Comparison of ENCODE assay signal across 2 cellular contexts in the genomic region with DNA sequence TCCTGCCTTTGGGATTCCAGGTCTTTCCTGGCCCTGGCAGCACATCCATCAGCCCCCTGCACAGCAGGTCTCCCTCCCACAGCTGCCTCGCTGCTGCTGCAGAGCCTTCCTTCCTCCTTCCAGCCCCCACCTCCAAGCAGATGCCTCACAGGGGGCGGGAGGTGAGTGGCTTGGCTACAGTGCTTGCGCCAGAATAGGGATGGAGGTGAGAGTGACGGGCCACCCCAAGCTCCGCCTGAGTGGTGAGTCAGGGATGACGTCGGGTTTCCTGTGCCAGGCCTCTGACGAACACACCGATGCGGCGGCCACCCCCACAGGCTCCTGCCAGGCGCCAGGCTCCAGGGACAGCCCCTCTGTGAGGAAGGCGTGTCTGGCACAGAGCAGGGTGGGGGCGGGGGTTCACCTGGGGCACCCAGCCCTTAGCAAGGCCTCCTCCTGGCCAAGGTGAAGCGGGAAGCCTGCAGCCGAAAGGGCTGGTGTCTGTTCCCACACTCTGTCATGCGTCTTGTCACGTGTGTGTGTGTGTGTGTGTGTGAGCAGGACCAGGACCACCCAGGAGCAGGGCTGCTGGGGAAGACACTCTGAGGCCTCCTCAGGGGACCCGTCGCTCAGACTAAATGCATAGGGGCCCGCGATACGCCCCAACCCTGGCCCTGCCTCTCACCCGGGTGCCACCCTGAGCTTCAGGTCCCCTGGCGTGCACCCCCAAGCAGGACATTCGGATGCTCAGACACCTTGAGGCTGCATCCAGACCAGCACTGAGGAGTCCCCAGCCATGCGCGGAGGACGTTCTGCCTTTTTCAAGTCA.
TF ChIP-seq lines count a peak whose summit lies in the region.

No MANE protein-coding gene starts in this region.

TF ChIP-seq in HCT116, 20 proteins besides CTCF, POLR2A, EP300 and RAD21:
- TF ChIP-seq FOSL1 (IDR thresholded peaks at IDR 0.05; ENCODE audit: low read depth) (peak; percentile 79), SP1 (IDR thresholded peaks at IDR 0.05; ENCODE audit: low read depth) (no peak; the same call in 1 of the 2 replicates), EGR1 (IDR thresholded peaks at IDR 0.05; ENCODE audit: low read depth) (peak; percentile 76; the same call in 1 of the 2 replicates), YY1 (IDR thresholded peaks at IDR 0.05; ENCODE audit: extremely low read depth, insufficient replicate concordance, low read depth, low read length) (peak; percentile 9), EZH2phosphoT487 (IDR thresholded peaks at IDR 0.05; ENCODE audit: borderline replicate concordance) (no peak)
- TF ChIP-seq, protein P1, sequence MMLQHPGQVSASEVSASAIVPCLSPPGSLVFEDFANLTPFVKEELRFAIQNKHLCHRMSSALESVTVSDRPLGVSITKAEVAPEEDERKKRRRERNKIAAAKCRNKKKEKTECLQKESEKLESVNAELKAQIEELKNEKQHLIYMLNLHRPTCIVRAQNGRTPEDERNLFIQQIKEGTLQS (IDR thresholded peaks at IDR 0.05), result no peak
- TF ChIP-seq, protein P2, sequence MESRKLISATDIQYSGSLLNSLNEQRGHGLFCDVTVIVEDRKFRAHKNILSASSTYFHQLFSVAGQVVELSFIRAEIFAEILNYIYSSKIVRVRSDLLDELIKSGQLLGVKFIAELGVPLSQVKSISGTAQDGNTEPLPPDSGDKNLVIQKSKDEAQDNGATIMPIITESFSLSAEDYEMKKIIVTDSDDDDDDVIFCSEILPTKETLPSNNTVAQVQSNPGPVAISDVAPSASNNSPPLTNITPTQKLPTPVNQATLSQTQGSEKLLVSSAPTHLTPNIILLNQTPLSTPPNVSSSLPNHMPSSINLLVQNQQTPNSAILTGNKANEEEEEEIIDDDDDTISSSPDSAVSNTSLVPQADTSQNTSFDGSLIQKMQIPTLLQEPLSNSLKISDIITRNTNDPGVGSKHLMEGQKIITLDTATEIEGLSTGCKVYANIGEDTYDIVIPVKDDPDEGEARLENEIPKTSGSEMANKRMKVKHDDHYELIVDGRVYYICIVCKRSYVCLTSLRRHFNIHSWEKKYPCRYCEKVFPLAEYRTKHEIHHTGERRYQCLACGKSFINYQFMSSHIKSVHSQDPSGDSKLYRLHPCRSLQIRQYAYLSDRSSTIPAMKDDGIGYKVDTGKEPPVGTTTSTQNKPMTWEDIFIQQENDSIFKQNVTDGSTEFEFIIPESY (IDR thresholded peaks at IDR 0.05; ENCODE audit: extremely low read depth, insufficient replicate concordance, low read length), result no peak
TF ChIP-seq in HCT116: peak in this region for 3.

TF ChIP-seq in GM12878, 131 proteins besides CTCF, POLR2A, EP300 and RAD21 (continues in another document):
- peak; percentile 69 for TF ChIP-seq RAD51 (IDR thresholded peaks at IDR 0.05)
- peak; percentile 88 for TF ChIP-seq CHD2 (IDR thresholded peaks at IDR 0.05; ENCODE audit: borderline replicate concordance, low read depth, low read length)
- TF ChIP-seq NRF1 (conservative IDR thresholded peaks at IDR 0.05; ENCODE audit: low read depth, low read length), result no peak
- TF ChIP-seq IRF4 (IDR thresholded peaks at IDR 0.05; ENCODE audit: low read depth, low read length), result no peak
- no peak for TF ChIP-seq ZBED1 (IDR thresholded peaks at IDR 0.05; ENCODE audit: borderline replicate concordance)
- TF ChIP-seq, protein P3, sequence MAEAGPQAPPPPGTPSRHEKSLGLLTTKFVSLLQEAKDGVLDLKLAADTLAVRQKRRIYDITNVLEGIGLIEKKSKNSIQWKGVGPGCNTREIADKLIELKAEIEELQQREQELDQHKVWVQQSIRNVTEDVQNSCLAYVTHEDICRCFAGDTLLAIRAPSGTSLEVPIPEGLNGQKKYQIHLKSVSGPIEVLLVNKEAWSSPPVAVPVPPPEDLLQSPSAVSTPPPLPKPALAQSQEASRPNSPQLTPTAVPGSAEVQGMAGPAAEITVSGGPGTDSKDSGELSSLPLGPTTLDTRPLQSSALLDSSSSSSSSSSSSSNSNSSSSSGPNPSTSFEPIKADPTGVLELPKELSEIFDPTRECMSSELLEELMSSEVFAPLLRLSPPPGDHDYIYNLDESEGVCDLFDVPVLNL (IDR thresholded peaks at IDR 0.05; ENCODE audit: low read depth, low read length), result no peak
- 0 out of 2 replicates have a peak, but pooled peaks have one; percentile 2 for TF ChIP-seq SMC3 (IDR thresholded peaks at IDR 0.05; ENCODE audit: borderline replicate concordance, low read length)
- TF ChIP-seq MTA2 (IDR thresholded peaks at IDR 0.05; ENCODE audit: low read depth), result peak; percentile 67; the same call in 1 of the 2 replicates
- TF ChIP-seq, protein P4, sequence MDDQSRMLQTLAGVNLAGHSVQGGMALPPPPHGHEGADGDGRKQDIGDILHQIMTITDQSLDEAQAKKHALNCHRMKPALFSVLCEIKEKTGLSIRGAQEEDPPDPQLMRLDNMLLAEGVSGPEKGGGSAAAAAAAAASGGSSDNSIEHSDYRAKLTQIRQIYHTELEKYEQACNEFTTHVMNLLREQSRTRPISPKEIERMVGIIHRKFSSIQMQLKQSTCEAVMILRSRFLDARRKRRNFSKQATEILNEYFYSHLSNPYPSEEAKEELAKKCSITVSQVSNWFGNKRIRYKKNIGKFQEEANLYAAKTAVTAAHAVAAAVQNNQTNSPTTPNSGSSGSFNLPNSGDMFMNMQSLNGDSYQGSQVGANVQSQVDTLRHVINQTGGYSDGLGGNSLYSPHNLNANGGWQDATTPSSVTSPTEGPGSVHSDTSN (IDR thresholded peaks at IDR 0.05; ENCODE audit: insufficient replicate concordance, low read depth, low read length), result peak; percentile 85
- TF ChIP-seq, protein P5, sequence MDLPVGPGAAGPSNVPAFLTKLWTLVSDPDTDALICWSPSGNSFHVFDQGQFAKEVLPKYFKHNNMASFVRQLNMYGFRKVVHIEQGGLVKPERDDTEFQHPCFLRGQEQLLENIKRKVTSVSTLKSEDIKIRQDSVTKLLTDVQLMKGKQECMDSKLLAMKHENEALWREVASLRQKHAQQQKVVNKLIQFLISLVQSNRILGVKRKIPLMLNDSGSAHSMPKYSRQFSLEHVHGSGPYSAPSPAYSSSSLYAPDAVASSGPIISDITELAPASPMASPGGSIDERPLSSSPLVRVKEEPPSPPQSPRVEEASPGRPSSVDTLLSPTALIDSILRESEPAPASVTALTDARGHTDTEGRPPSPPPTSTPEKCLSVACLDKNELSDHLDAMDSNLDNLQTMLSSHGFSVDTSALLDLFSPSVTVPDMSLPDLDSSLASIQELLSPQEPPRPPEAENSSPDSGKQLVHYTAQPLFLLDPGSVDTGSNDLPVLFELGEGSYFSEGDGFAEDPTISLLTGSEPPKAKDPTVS (IDR thresholded peaks at IDR 0.05; ENCODE audit: low read depth, low read length), result no peak
- TF ChIP-seq, protein P6, sequence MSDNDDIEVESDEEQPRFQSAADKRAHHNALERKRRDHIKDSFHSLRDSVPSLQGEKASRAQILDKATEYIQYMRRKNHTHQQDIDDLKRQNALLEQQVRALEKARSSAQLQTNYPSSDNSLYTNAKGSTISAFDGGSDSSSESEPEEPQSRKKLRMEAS (IDR thresholded peaks at IDR 0.05; ENCODE audit: low read depth, low read length), result peak; percentile 42; the same call in 1 of the 2 replicates
- TF ChIP-seq BHLHE40 (IDR thresholded peaks at IDR 0.05; ENCODE audit: borderline replicate concordance in 1 of 2, low read depth in 2 of 2, low read length in 1 of 2), result peak; percentile 83 to 95; a peak in 3 of 4 replicates
- no peak for TF ChIP-seq ZSCAN29 (IDR thresholded peaks at IDR 0.05)
- TF ChIP-seq IKZF2 (IDR thresholded peaks at IDR 0.05), result peak; percentile 76 to 87; a peak in 3 of 4 replicates
- TF ChIP-seq, protein P7, sequence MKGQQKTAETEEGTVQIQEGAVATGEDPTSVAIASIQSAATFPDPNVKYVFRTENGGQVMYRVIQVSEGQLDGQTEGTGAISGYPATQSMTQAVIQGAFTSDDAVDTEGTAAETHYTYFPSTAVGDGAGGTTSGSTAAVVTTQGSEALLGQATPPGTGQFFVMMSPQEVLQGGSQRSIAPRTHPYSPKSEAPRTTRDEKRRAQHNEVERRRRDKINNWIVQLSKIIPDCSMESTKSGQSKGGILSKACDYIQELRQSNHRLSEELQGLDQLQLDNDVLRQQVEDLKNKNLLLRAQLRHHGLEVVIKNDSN (IDR thresholded peaks at IDR 0.05; ENCODE audit: borderline replicate concordance, extremely low read length, insufficient read depth, low read depth, low read length), result no peak
- TF ChIP-seq DPF2 (IDR thresholded peaks at IDR 0.05), result peak; percentile 82; the same call in 1 of the 2 replicates
- TF ChIP-seq PML (IDR thresholded peaks at IDR 0.05; ENCODE audit: low read length), result no peak
- no peak for TF ChIP-seq ZZZ3 (IDR thresholded peaks at IDR 0.05; ENCODE audit: control insufficient read depth, insufficient read length, low read depth)
- TF ChIP-seq ASH2L (IDR thresholded peaks at IDR 0.05; ENCODE audit: borderline replicate concordance, low read depth), result no peak
- no peak for TF ChIP-seq CREB1 (IDR thresholded peaks at IDR 0.05; ENCODE audit: low read depth)
- peak; percentile 98 for TF ChIP-seq HDGF (IDR thresholded peaks at IDR 0.05)
- TF ChIP-seq BRCA1 (IDR thresholded peaks at IDR 0.05; ENCODE audit: low read depth, low read length), result no peak
- TF ChIP-seq, protein P8, sequence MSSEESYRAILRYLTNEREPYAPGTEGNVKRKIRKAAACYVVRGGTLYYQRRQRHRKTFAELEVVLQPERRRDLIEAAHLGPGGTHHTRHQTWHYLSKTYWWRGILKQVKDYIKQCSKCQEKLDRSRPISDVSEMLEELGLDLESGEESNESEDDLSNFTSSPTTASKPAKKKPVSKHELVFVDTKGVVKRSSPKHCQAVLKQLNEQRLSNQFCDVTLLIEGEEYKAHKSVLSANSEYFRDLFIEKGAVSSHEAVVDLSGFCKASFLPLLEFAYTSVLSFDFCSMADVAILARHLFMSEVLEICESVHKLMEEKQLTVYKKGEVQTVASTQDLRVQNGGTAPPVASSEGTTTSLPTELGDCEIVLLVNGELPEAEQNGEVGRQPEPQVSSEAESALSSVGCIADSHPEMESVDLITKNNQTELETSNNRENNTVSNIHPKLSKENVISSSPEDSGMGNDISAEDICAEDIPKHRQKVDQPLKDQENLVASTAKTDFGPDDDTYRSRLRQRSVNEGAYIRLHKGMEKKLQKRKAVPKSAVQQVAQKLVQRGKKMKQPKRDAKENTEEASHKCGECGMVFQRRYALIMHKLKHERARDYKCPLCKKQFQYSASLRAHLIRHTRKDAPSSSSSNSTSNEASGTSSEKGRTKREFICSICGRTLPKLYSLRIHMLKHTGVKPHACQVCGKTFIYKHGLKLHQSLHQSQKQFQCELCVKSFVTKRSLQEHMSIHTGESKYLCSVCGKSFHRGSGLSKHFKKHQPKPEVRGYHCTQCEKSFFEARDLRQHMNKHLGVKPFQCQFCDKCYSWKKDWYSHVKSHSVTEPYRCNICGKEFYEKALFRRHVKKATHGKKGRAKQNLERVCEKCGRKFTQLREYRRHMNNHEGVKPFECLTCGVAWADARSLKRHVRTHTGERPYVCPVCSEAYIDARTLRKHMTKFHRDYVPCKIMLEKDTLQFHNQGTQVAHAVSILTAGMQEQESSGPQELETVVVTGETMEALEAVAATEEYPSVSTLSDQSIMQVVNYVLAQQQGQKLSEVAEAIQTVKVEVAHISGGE (CRISPR knock-in tag; IDR thresholded peaks at IDR 0.05), result no peak
- no peak for TF ChIP-seq ETV6 (conservative IDR thresholded peaks at IDR 0.05 in 1 of 2, IDR thresholded peaks at IDR 0.05 in 1 of 2; ENCODE audit: borderline replicate concordance in 1 of 2, low read depth in 1 of 2)
- no peak for TF ChIP-seq ZNF622 (IDR thresholded peaks at IDR 0.05)
- no peak for TF ChIP-seq HCFC1 (IDR thresholded peaks at IDR 0.05; ENCODE audit: low read length)
- 0 out of 2 replicates have a peak, but pooled peaks have one; percentile 37 for TF ChIP-seq MXI1 (IDR thresholded peaks at IDR 0.05; ENCODE audit: low read depth, low read length)
- TF ChIP-seq, protein P9, sequence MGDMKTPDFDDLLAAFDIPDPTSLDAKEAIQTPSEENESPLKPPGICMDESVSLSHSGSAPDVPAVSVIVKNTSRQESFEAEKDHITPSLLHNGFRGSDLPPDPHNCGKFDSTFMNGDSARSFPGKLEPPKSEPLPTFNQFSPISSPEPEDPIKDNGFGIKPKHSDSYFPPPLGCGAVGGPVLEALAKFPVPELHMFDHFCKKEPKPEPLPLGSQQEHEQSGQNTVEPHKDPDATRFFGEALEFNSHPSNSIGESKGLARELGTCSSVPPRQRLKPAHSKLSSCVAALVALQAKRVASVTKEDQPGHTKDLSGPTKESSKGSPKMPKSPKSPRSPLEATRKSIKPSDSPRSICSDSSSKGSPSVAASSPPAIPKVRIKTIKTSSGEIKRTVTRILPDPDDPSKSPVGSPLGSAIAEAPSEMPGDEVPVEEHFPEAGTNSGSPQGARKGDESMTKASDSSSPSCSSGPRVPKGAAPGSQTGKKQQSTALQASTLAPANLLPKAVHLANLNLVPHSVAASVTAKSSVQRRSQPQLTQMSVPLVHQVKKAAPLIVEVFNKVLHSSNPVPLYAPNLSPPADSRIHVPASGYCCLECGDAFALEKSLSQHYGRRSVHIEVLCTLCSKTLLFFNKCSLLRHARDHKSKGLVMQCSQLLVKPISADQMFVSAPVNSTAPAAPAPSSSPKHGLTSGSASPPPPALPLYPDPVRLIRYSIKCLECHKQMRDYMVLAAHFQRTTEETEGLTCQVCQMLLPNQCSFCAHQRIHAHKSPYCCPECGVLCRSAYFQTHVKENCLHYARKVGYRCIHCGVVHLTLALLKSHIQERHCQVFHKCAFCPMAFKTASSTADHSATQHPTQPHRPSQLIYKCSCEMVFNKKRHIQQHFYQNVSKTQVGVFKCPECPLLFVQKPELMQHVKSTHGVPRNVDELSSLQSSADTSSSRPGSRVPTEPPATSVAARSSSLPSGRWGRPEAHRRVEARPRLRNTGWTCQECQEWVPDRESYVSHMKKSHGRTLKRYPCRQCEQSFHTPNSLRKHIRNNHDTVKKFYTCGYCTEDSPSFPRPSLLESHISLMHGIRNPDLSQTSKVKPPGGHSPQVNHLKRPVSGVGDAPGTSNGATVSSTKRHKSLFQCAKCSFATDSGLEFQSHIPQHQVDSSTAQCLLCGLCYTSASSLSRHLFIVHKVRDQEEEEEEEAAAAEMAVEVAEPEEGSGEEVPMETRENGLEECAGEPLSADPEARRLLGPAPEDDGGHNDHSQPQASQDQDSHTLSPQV (IDR thresholded peaks at IDR 0.05), result peak; percentile 75; the same call in 1 of the 2 replicates
- no peak for TF ChIP-seq NFIC (IDR thresholded peaks at IDR 0.05; ENCODE audit: low read depth, low read length)
- TF ChIP-seq ZNF217 (IDR thresholded peaks at IDR 0.05), result no peak
- TF ChIP-seq, protein P10, sequence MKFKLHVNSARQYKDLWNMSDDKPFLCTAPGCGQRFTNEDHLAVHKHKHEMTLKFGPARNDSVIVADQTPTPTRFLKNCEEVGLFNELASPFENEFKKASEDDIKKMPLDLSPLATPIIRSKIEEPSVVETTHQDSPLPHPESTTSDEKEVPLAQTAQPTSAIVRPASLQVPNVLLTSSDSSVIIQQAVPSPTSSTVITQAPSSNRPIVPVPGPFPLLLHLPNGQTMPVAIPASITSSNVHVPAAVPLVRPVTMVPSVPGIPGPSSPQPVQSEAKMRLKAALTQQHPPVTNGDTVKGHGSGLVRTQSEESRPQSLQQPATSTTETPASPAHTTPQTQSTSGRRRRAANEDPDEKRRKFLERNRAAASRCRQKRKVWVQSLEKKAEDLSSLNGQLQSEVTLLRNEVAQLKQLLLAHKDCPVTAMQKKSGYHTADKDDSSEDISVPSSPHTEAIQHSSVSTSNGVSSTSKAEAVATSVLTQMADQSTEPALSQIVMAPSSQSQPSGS (IDR thresholded peaks at IDR 0.05; ENCODE audit: low read length), result no peak
- no peak for TF ChIP-seq MTA3 (IDR thresholded peaks at IDR 0.05; ENCODE audit: borderline replicate concordance, low read length)
